Comparison of ENCODE assay signal across 14 cellular contexts in the genomic region with DNA sequence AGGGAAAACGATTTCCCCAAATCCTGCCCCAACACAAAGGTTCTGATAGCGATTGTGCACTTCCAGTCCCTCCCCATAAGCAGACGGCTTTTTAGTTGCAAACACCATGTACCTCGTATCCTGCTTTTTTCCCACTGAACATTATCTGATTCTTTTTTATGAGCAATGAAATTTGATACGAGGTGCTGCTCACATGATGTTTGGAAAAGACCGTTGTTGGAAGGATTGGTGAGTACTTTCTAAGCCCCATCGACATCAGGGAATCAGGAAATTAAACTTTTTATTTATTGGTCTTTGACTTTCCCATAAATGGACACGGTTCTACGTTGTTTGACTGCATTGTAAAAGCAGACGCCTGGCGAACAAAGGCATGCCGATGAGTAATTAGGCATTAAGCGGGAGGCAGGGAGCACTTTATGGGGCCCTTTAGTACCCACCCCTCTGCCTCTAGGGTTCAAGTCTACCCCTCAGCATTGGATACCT. TPM values are rescaled to one million over a fixed set of nuclear protein-coding genes. Genes with fewer than 3 reads are reported as not detected.
A peak's percentile ranks its signal among the peaks of the same experiment; 100 is the strongest.
DNase-seq lines count a peak whose midpoint lies in the region; ATAC-seq and TF ChIP-seq lines count a peak whose summit lies in the region.
"Had no signal": no experiment of that assay in that cellular context is flagged by ENCODE, and none has a peak within 500 bp of the region (broad histone marks: within the 10 kb centered on the region; RNA-seq: fewer than 3 reads in every experiment).

No MANE protein-coding gene starts in this region.

- ATAC-seq in GM18861 (IDR thresholded peaks at IDR 0.05; ENCODE audit: unreplicated experiment) (no peak), GM21528 (IDR thresholded peaks at IDR 0.05; ENCODE audit: low FRiP score, unreplicated experiment) (no peak), GM21717 (IDR thresholded peaks at IDR 0.05; ENCODE audit: unreplicated experiment) (no peak)
- ATAC-seq: Panc1 had no signal

- no peak overlapping the region for H3K4me3 ChIP-seq in AG09309 (ENCODE audit: control insufficient read depth, low read depth, low read length)
- H3K4me3 ChIP-seq in foreskin fibroblast (ENCODE audit: low read depth in 1 of 2, low read length in 2 of 2): no peak overlapping the region
- H3K4me3 ChIP-seq: suprapubic skin had no signal

- no peak for TF ChIP-seq CTCF in AG09309 (IDR thresholded peaks at IDR 0.05; ENCODE audit: control insufficient read depth, insufficient read depth, low read depth, low read length, missing control alignments)
- no peak for TF ChIP-seq CTCF in foreskin fibroblast (IDR thresholded peaks at IDR 0.05; ENCODE audit: low read depth, low read length)

- DNase-seq in AG09309 (ENCODE audit: low read depth) (peak; percentile 31), HT-29 (ENCODE audit: low spot score) (peak; percentile 53), NCI-H526 treated with DMSO at 0.1 percent for 48 hours (lab: John Stamatoyannopoulos, UW) (peak; percentile 52), foreskin fibroblast (peak; percentile 10 to 57), amygdala (lab: John Stamatoyannopoulos, UW) (no peak)
- DNase-seq: activated CD8-positive, alpha-beta memory T cell treated with anti-CD3 and anti-CD28 coated beads, Interleukin-2, amount 50 U/mL, for 48 hours; Kasumi-1; midbrain had no signal

RNA-seq across cellular contexts. Expression of a gene that starts 49.4 kb away (rescaled TPM):
- total RNA-seq in HT-29 (2014; rRNA removed; shearing (Covaris generic)): not detected in 2 replicates
- total RNA-seq: H1, suprapubic skin had no signal

Comparison
In these comparisons a context has a peak if more than half of its experiments do, and no peak if none do; other contexts are left out.
1. DNase-seq: peak in AG09309 (single experiment), HT-29 (single experiment), NCI-H526 treated with DMSO at 0.1 percent for 48 hours (single experiment) and foreskin fibroblast (2 of 2); none in amygdala (0 of 56).